Comparison of ENCODE assay signal across 1 cellular context in genomic region chr5:172771439-172772111, GRCh38.
TF ChIP-seq lines count a peak whose summit lies in the region.

No MANE protein-coding gene starts in this region.

TF ChIP-seq in HepG2, 621 proteins besides CTCF, POLR2A, EP300 and RAD21 (continued from another document and continues in another):
- TF ChIP-seq PRDM4 (CRISPR knock-in tag; IDR thresholded peaks at IDR 0.05; ENCODE audit: borderline replicate concordance) (no peak), ZBTB8A (CRISPR knock-in tag; IDR thresholded peaks at IDR 0.05; ENCODE audit: borderline replicate concordance, low read depth) (no peak), AHR (CRISPR knock-in tag; IDR thresholded peaks at IDR 0.05) (0 out of 2 replicates have a peak, but pooled peaks have one; percentile 7), FOXO1 (CRISPR knock-in tag; IDR thresholded peaks at IDR 0.05) (0 out of 2 replicates have a peak, but pooled peaks have one; percentile 0), ZNF430 (CRISPR knock-in tag; IDR thresholded peaks at IDR 0.05) (peak; percentile 18; the same call in 1 of the 2 replicates), ZNF737 (CRISPR knock-in tag; IDR thresholded peaks at IDR 0.05; ENCODE audit: borderline replicate concordance) (0 out of 2 replicates have a peak, but pooled peaks have one; percentile 66), SCMH1 (CRISPR knock-in tag; IDR thresholded peaks at IDR 0.05; ENCODE audit: borderline replicate concordance) (no peak), ZNF432 (CRISPR knock-in tag; IDR thresholded peaks at IDR 0.05; ENCODE audit: borderline replicate concordance) (no peak), ZNF18 (CRISPR knock-in tag; IDR thresholded peaks at IDR 0.05; ENCODE audit: insufficient replicate concordance) (no peak), THAP9 (CRISPR knock-in tag; IDR thresholded peaks at IDR 0.05; ENCODE audit: borderline replicate concordance) (no peak), HOXA5 (CRISPR knock-in tag; IDR thresholded peaks at IDR 0.05) (0 out of 2 replicates have a peak, but pooled peaks have one; percentile 1), NFATC3 (CRISPR knock-in tag; IDR thresholded peaks at IDR 0.05) (no peak), ZNF598 (CRISPR knock-in tag; IDR thresholded peaks at IDR 0.05; ENCODE audit: borderline replicate concordance) (no peak), REL (CRISPR knock-in tag; conservative IDR thresholded peaks at IDR 0.05) (no peak), ZFX (CRISPR knock-in tag; IDR thresholded peaks at IDR 0.05; ENCODE audit: low read depth) (peak; percentile 84; the same call in 1 of the 2 replicates), TCF7L2 (IDR thresholded peaks at IDR 0.05; ENCODE audit: low read depth, low read length) (no peak), HNRNPK (IDR thresholded peaks at IDR 0.05; ENCODE audit: low read depth, low read length, poor library complexity, severe bottlenecking) (peak; percentile 92), ZNF746 (CRISPR knock-in tag; IDR thresholded peaks at IDR 0.05) (no peak), ZNF326 (CRISPR knock-in tag; IDR thresholded peaks at IDR 0.05; ENCODE audit: borderline replicate concordance) (no peak), BCL6 (CRISPR knock-in tag; IDR thresholded peaks at IDR 0.05) (no peak), CREB3 (CRISPR knock-in tag; IDR thresholded peaks at IDR 0.05) (0 out of 2 replicates have a peak, but pooled peaks have one; percentile 52), ZNF407 (CRISPR knock-in tag; IDR thresholded peaks at IDR 0.05; ENCODE audit: not compliant biosample characterization) (no peak), IRF9 (CRISPR knock-in tag; IDR thresholded peaks at IDR 0.05; ENCODE audit: borderline replicate concordance) (no peak), PRPF4 (IDR thresholded peaks at IDR 0.05; ENCODE audit: low read depth, low read length, poor library complexity, severe bottlenecking) (peak; percentile 23), KLF12 (CRISPR knock-in tag; IDR thresholded peaks at IDR 0.05; ENCODE audit: borderline replicate concordance) (no peak), ZNF703 (CRISPR knock-in tag; IDR thresholded peaks at IDR 0.05; ENCODE audit: borderline replicate concordance) (no peak), ZNF672 (CRISPR knock-in tag; IDR thresholded peaks at IDR 0.05) (no peak), ZNF264 (CRISPR knock-in tag; IDR thresholded peaks at IDR 0.05) (0 out of 2 replicates have a peak, but pooled peaks have one; percentile 6), ZSCAN20 (CRISPR knock-in tag; IDR thresholded peaks at IDR 0.05; ENCODE audit: borderline replicate concordance) (no peak), ZNF639 (CRISPR knock-in tag; conservative IDR thresholded peaks at IDR 0.05) (0 out of 2 replicates have a peak, but pooled peaks have one; percentile 35), MYC (CRISPR knock-in tag; IDR thresholded peaks at IDR 0.05; ENCODE audit: borderline replicate concordance) (0 out of 2 replicates have a peak, but pooled peaks have one; percentile 15), ZNF678 (CRISPR knock-in tag; IDR thresholded peaks at IDR 0.05) (no peak), LCORL (IDR thresholded peaks at IDR 0.05) (no peak), LCORL (CRISPR knock-in tag; IDR thresholded peaks at IDR 0.05) (no peak), SMARCE1 (IDR thresholded peaks at IDR 0.05; ENCODE audit: borderline replicate concordance) (no peak), ZBTB39 (CRISPR knock-in tag; IDR thresholded peaks at IDR 0.05) (0 out of 2 replicates have a peak, but pooled peaks have one; percentile 24), HCFC1 (IDR thresholded peaks at IDR 0.05; ENCODE audit: low read depth, low read length) (no peak), GTF3A (CRISPR knock-in tag; conservative IDR thresholded peaks at IDR 0.05) (peak; percentile 64; the same call in 1 of the 2 replicates), YEATS4 (CRISPR knock-in tag; IDR thresholded peaks at IDR 0.05; ENCODE audit: borderline replicate concordance) (0 out of 2 replicates have a peak, but pooled peaks have one; percentile 14), MTF2 (CRISPR knock-in tag; IDR thresholded peaks at IDR 0.05; ENCODE audit: borderline replicate concordance) (peak; percentile 89; the same call in 1 of the 2 replicates), ETV5 (CRISPR knock-in tag; IDR thresholded peaks at IDR 0.05; ENCODE audit: borderline replicate concordance) (no peak)
